Comparison of ENCODE assay signal across 8 cellular contexts in the genomic region with DNA sequence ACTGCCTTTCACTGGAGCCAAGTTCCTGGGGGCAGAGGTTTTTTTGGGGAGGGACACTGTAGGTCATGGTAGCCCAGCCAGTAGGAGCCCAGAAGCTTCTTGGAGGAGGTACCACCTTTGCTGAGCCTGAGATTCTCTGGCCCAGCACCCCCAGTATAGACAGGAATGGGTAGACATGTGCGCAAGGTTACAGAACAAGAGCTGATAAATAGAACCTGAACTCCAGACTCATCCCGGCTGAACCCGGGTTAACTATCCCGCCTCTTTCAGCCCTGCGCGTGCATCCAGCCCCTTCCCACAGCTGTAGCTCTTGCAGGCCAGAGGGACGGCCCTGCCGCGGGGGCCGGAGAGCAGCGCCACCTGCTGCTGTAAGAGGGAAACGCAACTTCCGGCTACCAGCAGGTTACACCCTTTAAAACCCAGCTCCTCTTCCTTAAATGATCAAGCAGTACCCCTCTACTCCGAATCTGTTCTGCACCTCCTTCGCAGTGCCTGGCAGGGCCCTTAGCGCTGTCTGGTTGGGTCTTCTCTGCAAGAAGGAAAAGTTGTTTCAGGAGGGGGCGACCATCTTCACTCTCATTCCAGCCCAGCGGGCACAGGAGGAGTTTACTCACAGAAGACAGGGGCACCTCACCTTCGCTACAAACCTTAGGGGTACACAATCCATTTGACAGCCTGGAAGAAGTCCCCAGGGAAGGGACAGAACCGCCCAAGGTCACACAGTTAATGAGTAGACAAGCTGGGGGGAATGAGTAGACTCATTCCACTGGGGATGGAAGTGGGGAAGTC. TPM values are rescaled to one million over a fixed set of nuclear protein-coding genes. Genes with fewer than 3 reads are reported as not detected.
DNase-seq lines count a peak whose midpoint lies in the region; ATAC-seq and TF ChIP-seq lines count a peak whose summit lies in the region.

No MANE protein-coding gene starts in this region.

- peaks cover 0 to 26% (median 5%) of the 10 kb centered on the region in 4 donors for H3K4me1 ChIP-seq in right lobe of liver

- 28% methylated on average over 6 of the region's 20 CpGs for WGBS in right lobe of liver (ENCODE audit: insufficient coverage, low coverage, low lambda C conversion rate, missing lambda C conversion rate)

- intact Hi-C loops in right lobe of liver (cut with DNase I) = no loop called here

- no peak for TF ChIP-seq POLR2A in right lobe of liver (IDR thresholded peaks at IDR 0.05)

- DNase-seq in NCI-H446 treated with DMSO at 0.1 percent for 48 hours (lab: John Stamatoyannopoulos, UW) (peak; percentile 29), coronary artery (ENCODE audit: low spot score) (no peak), right lobe of liver (peak; percentile 53 to 76 (median 55))
- peak; percentile 53 to 60 for DNase-seq in activated CD4-positive, alpha-beta T cell treated with anti-CD3 and anti-CD28 coated beads for 24 hours (ENCODE audit: low read depth in 2 of 2)
- DNase-seq in stimulated activated CD8-positive, alpha-beta memory T cell treated with anti-CD3 and anti-CD28 coated beads, Interleukin-12 subunit alpha, Interleukin-12 subunit beta, amount 100 ng/mL, for 1 hour (ENCODE audit: low read depth) = peak; percentile 38

- H3K36me3 ChIP-seq in right lobe of liver = peaks cover 0 to 29% (median 15%) of the 10 kb centered on the region in 4 donors

- H3K4me3 ChIP-seq in coronary artery (no peak overlapping the region), right lobe of liver (no peak overlapping the region)

- no peak overlapping the region for H3K27ac ChIP-seq in coronary artery
- H3K27ac ChIP-seq in right lobe of liver = peak overlapping the region in 1 of 3 donors; percentile 20

- TF ChIP-seq CTCF in GM12801 (IDR thresholded peaks at IDR 0.05; ENCODE audit: extremely low read depth, insufficient read length) (peak; percentile 52), coronary artery (IDR thresholded peaks at IDR 0.05) (peak; percentile 77), right lobe of liver (IDR thresholded peaks at IDR 0.05) (peak; percentile 73 to 89 (median 88))

- no peaks in the 10 kb centered on the region for H3K27me3 ChIP-seq in right lobe of liver

- H3K9me3 ChIP-seq in right lobe of liver = no peaks in the 10 kb centered on the region

- ATAC-seq in HG02938 (IDR thresholded peaks at IDR 0.05; ENCODE audit: unreplicated experiment) (peak; percentile 56), right lobe of liver (peak; percentile 76 to 86 (median 83)), HG03039 (IDR thresholded peaks at IDR 0.05; ENCODE audit: unreplicated experiment) (no peak)

RNA-seq across cellular contexts. Expression of a gene that starts 7.5 kb away (rescaled TPM):
- 100 to 1,000 TPM in 2 of 6 experiments, 10 to 100 TPM in 4; 14.4 to 166 (median 46.0) TPM for total RNA-seq in right lobe of liver

RNA-seq across cellular contexts. Expression of a gene that starts 30.1 kb away (rescaled TPM):
- not detected for total RNA-seq in right lobe of liver

RNA-seq across cellular contexts. Expression of a gene that starts 35.4 kb away (rescaled TPM):
- under 1 TPM in 1 of 6 experiments, not detected in 5; 0.33 TPM for total RNA-seq in right lobe of liver
